In genomic region chr22:50199836-50200332, GRCh38 we compare ENCODE assay signal across 1 cellular context.
TF ChIP-seq lines count a peak whose summit lies in the region.

No MANE protein-coding gene starts in this region.

TF ChIP-seq in HCT116, 20 proteins besides CTCF, POLR2A, EP300 and RAD21 (continued from another document):
- no peak for TF ChIP-seq YY1 (IDR thresholded peaks at IDR 0.05; ENCODE audit: extremely low read depth, insufficient replicate concordance, low read depth, low read length)
- TF ChIP-seq CEBPB (IDR thresholded peaks at IDR 0.05; ENCODE audit: low read depth), result no peak
- no peak for TF ChIP-seq EZH2 (IDR thresholded peaks at IDR 0.05)
- no peak for TF ChIP-seq SIN3A (IDR thresholded peaks at IDR 0.05; ENCODE audit: low read depth)
- no peak for TF ChIP-seq JUND (IDR thresholded peaks at IDR 0.05)
- TF ChIP-seq TCF7L2 (IDR thresholded peaks at IDR 0.05; ENCODE audit: borderline replicate concordance, extremely low read depth, insufficient read depth, insufficient read length), result no peak
- no peak for TF ChIP-seq SRF (IDR thresholded peaks at IDR 0.05; ENCODE audit: low read depth)
- no peak for TF ChIP-seq FOSL1 (IDR thresholded peaks at IDR 0.05; ENCODE audit: low read depth)
- TF ChIP-seq ELF1 (IDR thresholded peaks at IDR 0.05; ENCODE audit: borderline replicate concordance, low read depth), result no peak
- TF ChIP-seq MAX (IDR thresholded peaks at IDR 0.05), result no peak
- no peak for TF ChIP-seq ZBTB33 (IDR thresholded peaks at IDR 0.05; ENCODE audit: extremely low read depth, insufficient replicate concordance, low read length)
